Comparison of ENCODE assay signal across 9 cellular contexts in genomic region chr11:9138133-9138453, GRCh38. TPM values are rescaled to one million over a fixed set of nuclear protein-coding genes. Genes with fewer than 3 reads are reported as not detected.
DNase-seq lines count a peak whose midpoint lies in the region; ATAC-seq and TF ChIP-seq lines count a peak whose summit lies in the region.
"Had no signal": no experiment of that assay in that cellular context is flagged by ENCODE, and none has a peak within 500 bp of the region (broad histone marks: within the 10 kb centered on the region; RNA-seq: fewer than 3 reads in every experiment).

No MANE protein-coding gene starts in this region.

- in situ Hi-C loops in KBM-7 (cut with MboI; ENCODE audit: low pct_unique_long_range_greater_than_20kb, low sequenced_read_pairs) = no loop called here

- peak; percentile 96 for DNase-seq in DMS153 (lab: John Stamatoyannopoulos, UW)
- DNase-seq in HFFc6 = no peak
- DNase-seq in lower lobe of right lung = no peak
- DNase-seq in KBM-7 = no peak
- no peak for DNase-seq in NK-92 treated with Interleukin-12 subunit alpha and Interleukin-12 subunit beta, amount 100 ng/mL, for 24 hours (lab: John Stamatoyannopoulos, UW)

- H3K4me3 ChIP-seq in lower lobe of right lung = no peak overlapping the region

- H3K27ac Mint-ChIP-seq in HFFc6 = peak overlapping the region; percentile 72

- H3K4me3 Mint-ChIP-seq in HFFc6 = no peak overlapping the region

- H3K9me3 ChIP-seq in lower lobe of right lung = no peaks in the 10 kb centered on the region

- no peaks in the 10 kb centered on the region for H3K27me3 ChIP-seq in lower lobe of right lung (ENCODE audit: low read depth)

- no peaks in the 10 kb centered on the region for H3K9me3 Mint-ChIP-seq in HFFc6

- ATAC-seq in SK-N-SH treated with all-trans-retinoic acid at 6 μM for 48 hours = peak; percentile 21
- peak; percentile 5 to 32 for ATAC-seq in lower lobe of right lung
- no peak for ATAC-seq in HG02884 (IDR thresholded peaks at IDR 0.05; ENCODE audit: unreplicated experiment)
- no peak for ATAC-seq in GM18868 (IDR thresholded peaks at IDR 0.05; ENCODE audit: unreplicated experiment)

- H3K36me3 Mint-ChIP-seq in HFFc6 (ENCODE audit: low read depth) = peaks cover 59% of the 10 kb centered on the region

- intact Hi-C loops in lower lobe of right lung (cut with DNase I) = loop anchor here (10.0 kb wide), 1 partner anchor 123 kb away; no protein-coding TSS in a partner anchor

- peaks cover 41% of the 10 kb centered on the region for H3K4me1 Mint-ChIP-seq in HFFc6 (ENCODE audit: low read depth)

- peaks cover 24% of the 10 kb centered on the region for H3K4me1 ChIP-seq in lower lobe of right lung

- TF ChIP-seq CTCF in HFFc6 (IDR thresholded peaks at IDR 0.05) (no peak), lower lobe of right lung (IDR thresholded peaks at IDR 0.05) (no peak)

- H3K36me3 ChIP-seq in lower lobe of right lung = peaks cover 53% of the 10 kb centered on the region

- peaks cover 5% of the 10 kb centered on the region; the same call in 1 of the 2 replicates for H3K27me3 Mint-ChIP-seq in HFFc6 (ENCODE audit: insufficient read depth)

- H3K27ac ChIP-seq in lower lobe of right lung = no peak overlapping the region

TF ChIP-seq in SK-N-SH treated with all-trans-retinoic acid at 6 μM for 48 hours, 23 proteins besides CTCF, POLR2A, EP300 and RAD21:
- no peak for TF ChIP-seq GLIS3 (CRISPR knock-in tag; IDR thresholded peaks at IDR 0.05)
- no peak for TF ChIP-seq ZC3H10 (CRISPR knock-in tag; IDR thresholded peaks at IDR 0.05)
- no peak for TF ChIP-seq TSHZ2 (CRISPR knock-in tag; IDR thresholded peaks at IDR 0.05)
- TF ChIP-seq SNAI2 (CRISPR knock-in tag; IDR thresholded peaks at IDR 0.05) = no peak
- TF ChIP-seq ISL1 (CRISPR knock-in tag; IDR thresholded peaks at IDR 0.05) = no peak
- no peak for TF ChIP-seq PATZ1 (CRISPR knock-in tag; IDR thresholded peaks at IDR 0.05; ENCODE audit: borderline replicate concordance)
- TF ChIP-seq ESRRG (CRISPR knock-in tag; IDR thresholded peaks at IDR 0.05) = no peak
- TF ChIP-seq OSR1 (CRISPR knock-in tag; IDR thresholded peaks at IDR 0.05) = no peak
- TF ChIP-seq TOX (CRISPR knock-in tag; IDR thresholded peaks at IDR 0.05; ENCODE audit: borderline replicate concordance) = no peak
- no peak for TF ChIP-seq BACH2 (CRISPR knock-in tag; IDR thresholded peaks at IDR 0.05; ENCODE audit: borderline replicate concordance)
- no peak for TF ChIP-seq PPARA (CRISPR knock-in tag; IDR thresholded peaks at IDR 0.05; ENCODE audit: borderline replicate concordance)
- TF ChIP-seq ZFP30 (CRISPR knock-in tag; IDR thresholded peaks at IDR 0.05) = no peak
- TF ChIP-seq ZNF8 (CRISPR knock-in tag; IDR thresholded peaks at IDR 0.05) = no peak
- no peak for TF ChIP-seq CREB5 (CRISPR knock-in tag; IDR thresholded peaks at IDR 0.05; ENCODE audit: low read depth)
- no peak for TF ChIP-seq ZNF565 (CRISPR knock-in tag; conservative IDR thresholded peaks at IDR 0.05; ENCODE audit: low read depth)

RNA-seq across cellular contexts. Expression of gene SCUBE2, which starts 46.7 kb away (rescaled TPM):
- 1 to 10 TPM in 1 of 6 experiments, under 1 TPM in 5; 0.31 to 1.1 (median 0.80) TPM for total RNA-seq in HFFc6 (2021; fragmentation: NEBNext Ultra II Directional; extraction: Animal tissue kit (Norgen Biotek cat#: 25700))
- total RNA-seq in lower lobe of right lung = 7.1 TPM
- total RNA-seq: mononuclear cell had no signal

Comparison
In these comparisons a context has a peak if more than half of its experiments do, and no peak if none do; other contexts are left out.
1. ATAC-seq: peak in SK-N-SH treated with all-trans-retinoic acid at 6 μM for 48 hours (single experiment) and lower lobe of right lung (2 of 2); none in HG02884 (single experiment) and GM18868 (single experiment).